14 cellular contexts compared by ENCODE assay signal in genomic region chr9:113505963-113506624, GRCh38. TPM values are rescaled to one million over a fixed set of nuclear protein-coding genes. Genes with fewer than 3 reads are reported as not detected.
DNase-seq lines count a peak whose midpoint lies in the region; ATAC-seq and TF ChIP-seq lines count a peak whose summit lies in the region.
"Had no signal": no experiment of that assay in that cellular context is flagged by ENCODE, and none has a peak within 500 bp of the region (broad histone marks: within the 10 kb centered on the region; RNA-seq: fewer than 3 reads in every experiment).

No MANE protein-coding gene starts in this region.

- in situ Hi-C loops in transverse colon (cut with MboI; ENCODE audit: low pct_ligation_motif_present in 1 of 4, low pct_unique_long_range_greater_than_20kb in 1 of 4, low sequenced_read_pairs in 3 of 4): no loop called here

- TF ChIP-seq POLR2A in heart left ventricle (IDR thresholded peaks at IDR 0.05): no peak
- TF ChIP-seq POLR2A in transverse colon (IDR thresholded peaks at IDR 0.05): no peak

- H4K5ac ChIP-seq in mesendoderm (ENCODE audit: low read length): no peak overlapping the region

- no peaks in the 10 kb centered on the region for H3K36me3 Mint-ChIP-seq in immature natural killer cell

- no peak overlapping the region for H3K4me3 Mint-ChIP-seq in immature natural killer cell
- H3K4me3 Mint-ChIP-seq: stimulated activated naive CD8-positive, alpha-beta T cell treated with anti-CD3 and anti-CD28 coated beads, Interleukin-15, Interleukin-2, amounts not matched to agents 100 ng/mL and 50 ng/mL, for 24 hours; T-helper 17 cell had no signal

- intact Hi-C loops in heart left ventricle (cut with DNase I): loop anchor here in 2 of 10 donors (10.0 kb wide), 2 partner anchors 51 to 79 kb away; no protein-coding TSS in a partner anchor
- intact Hi-C loops in transverse colon (cut with DNase I; ENCODE audit: low total_unique reads): no loop called here

- WGBS in heart left ventricle, 4 donors: 76 to 85% (median 83%) methylated on average over 10 of the region's 10 CpGs
- 80 to 90% methylated on average over 1 to 10 of the region's 10 CpGs for WGBS in transverse colon (ENCODE audit: low coverage in 1 of 2), 2 donors
- no CpG with 5 or more reads among the region's 10 CpGs for WGBS in mesendoderm (ENCODE audit: extremely low coverage, insufficient coverage, low lambda C conversion rate)

- peaks cover 0 to 2% (median 2%) of the 10 kb centered on the region in 3 donors for H3K27me3 Mint-ChIP-seq in immature natural killer cell (ENCODE audit: low read depth in 3 of 3)
- H3K27me3 Mint-ChIP-seq: stimulated activated naive CD8-positive, alpha-beta T cell treated with anti-CD3 and anti-CD28 coated beads, Interleukin-15, Interleukin-2, amounts not matched to agents 100 ng/mL and 50 ng/mL, for 24 hours; T-helper 17 cell had no signal

- H3K27ac ChIP-seq in right atrium auricular region (peak overlapping the region; percentile 41 to 79), heart left ventricle (peak overlapping the region in 5 of 12 donors; percentile 36 to 91 (median 83)), iPS-20b (ENCODE audit: low read length) (no peak overlapping the region), transverse colon (peak overlapping the region in 3 of 4 donors; percentile 14 to 73 (median 49)), mesendoderm (ENCODE audit: low read depth, low read length) (no peak overlapping the region)

- no peak for TF ChIP-seq EP300 in transverse colon (IDR thresholded peaks at IDR 0.05; ENCODE audit: low read depth)

- H3K4ac ChIP-seq in mesendoderm (ENCODE audit: low read depth, low read length): no peak overlapping the region

- H2BK15ac ChIP-seq in mesendoderm (replicated peaks; ENCODE audit: low read depth): no peak overlapping the region

- no peak overlapping the region for H3K18ac ChIP-seq in mesendoderm (ENCODE audit: low read length)

- H3K4me1 ChIP-seq in right atrium auricular region (peaks cover 0 to 90% of the 10 kb centered on the region in 2 donors), heart left ventricle (peaks cover 0 to 88% (median 55%) of the 10 kb centered on the region in 12 donors), iPS-20b (ENCODE audit: insufficient read depth, low read length) (peaks cover 27% of the 10 kb centered on the region), transverse colon (peaks cover 3 to 53% (median 32%) of the 10 kb centered on the region in 4 donors), mesendoderm (ENCODE audit: control insufficient read depth, low read depth, low read length) (peaks cover 5% of the 10 kb centered on the region)

- H2AK5ac ChIP-seq in mesendoderm (ENCODE audit: low read length): no peak overlapping the region

- H3K36me3 ChIP-seq in right atrium auricular region: peaks cover 44% of the 10 kb centered on the region
- peaks cover 0 to 54% (median 22%) of the 10 kb centered on the region in 9 donors for H3K36me3 ChIP-seq in heart left ventricle
- no peaks in the 10 kb centered on the region for H3K36me3 ChIP-seq in iPS-20b (ENCODE audit: insufficient read depth, low read depth, low read length)
- no peaks in the 10 kb centered on the region for H3K36me3 ChIP-seq in transverse colon
- H3K36me3 ChIP-seq in mesendoderm (ENCODE audit: control insufficient read depth, insufficient read depth, low read length): no peaks in the 10 kb centered on the region

- no peak overlapping the region for H2BK120ac ChIP-seq in mesendoderm (ENCODE audit: low read depth, low read length)

- no peaks in the 10 kb centered on the region for H3K79me2 ChIP-seq in mesendoderm (ENCODE audit: control insufficient read depth, insufficient read depth, low read length)

- no peak overlapping the region for H3K23ac ChIP-seq in mesendoderm (ENCODE audit: low read length)

- no peak overlapping the region for H2BK5ac ChIP-seq in mesendoderm (ENCODE audit: low read length)

- no peaks in the 10 kb centered on the region for H3K9me3 ChIP-seq in right atrium auricular region
- H3K9me3 ChIP-seq in heart left ventricle: no peaks in the 10 kb centered on the region
- no peaks in the 10 kb centered on the region for H3K9me3 ChIP-seq in iPS-20b (ENCODE audit: insufficient read depth, low read depth, low read length)
- no peaks in the 10 kb centered on the region for H3K9me3 ChIP-seq in transverse colon

- TF ChIP-seq CTCF in right atrium auricular region (IDR thresholded peaks at IDR 0.05): no peak
- TF ChIP-seq CTCF in heart left ventricle (IDR thresholded peaks at IDR 0.05): no peak
- TF ChIP-seq CTCF in transverse colon (IDR thresholded peaks at IDR 0.05): no peak

- peak overlapping the region in 1 of 6 donors; percentile 40 for H3K27ac Mint-ChIP-seq in immature natural killer cell
- H3K27ac Mint-ChIP-seq: stimulated activated naive CD8-positive, alpha-beta T cell treated with anti-CD3 and anti-CD28 coated beads, Interleukin-15, Interleukin-2, amounts not matched to agents 100 ng/mL and 50 ng/mL, for 24 hours; T-helper 17 cell had no signal

- H3K9ac ChIP-seq in iPS-20b (ENCODE audit: low read depth, low read length): no peak overlapping the region
- no peak overlapping the region for H3K9ac ChIP-seq in mesendoderm (ENCODE audit: low read length)

- DNase-seq in right atrium auricular region (ENCODE audit: low spot score) (no peak), heart left ventricle (no peak), NCI-H69 (lab: John Stamatoyannopoulos, UW) (peak; percentile 17), transverse colon (no peak), mesendoderm (no peak), immature natural killer cell (no peak)
- DNase-seq: activated effector memory CD4-positive, alpha-beta T cell treated with Interleukin-2 at 50 U/mL for 16 hours; NCI-H2029; NCI-H526 treated with DMSO at 0.1 percent for 48 hours; SHP77 treated with DMSO at 0.1 percent for 48 hours; T-helper 17 cell had no signal

- ATAC-seq in heart left ventricle (no peak), GM18870 (IDR thresholded peaks at IDR 0.05; ENCODE audit: unreplicated experiment) (no peak)
- ATAC-seq: T-helper 17 cell had no signal

- H3K4me1 Mint-ChIP-seq in immature natural killer cell: peaks cover 22 to 42% of the 10 kb centered on the region in 2 donors

- H3K56ac ChIP-seq in mesendoderm (ENCODE audit: low read length): no peak overlapping the region

- H3K4me2 ChIP-seq in mesendoderm (ENCODE audit: low read length): no peak overlapping the region

- H3K9me3 Mint-ChIP-seq in immature natural killer cell: no peaks in the 10 kb centered on the region
- H3K9me3 Mint-ChIP-seq: stimulated activated naive CD8-positive, alpha-beta T cell treated with anti-CD3 and anti-CD28 coated beads, Interleukin-15, Interleukin-2, amounts not matched to agents 100 ng/mL and 50 ng/mL, for 24 hours had no signal

- H3K4me3 ChIP-seq in right atrium auricular region (no peak overlapping the region), heart left ventricle (no peak overlapping the region), iPS-20b (ENCODE audit: low read length) (peak overlapping the region; percentile 11; the same call in 1 of the 2 replicates), transverse colon (no peak overlapping the region), mesendoderm (ENCODE audit: low read length) (no peak overlapping the region)

- H4K8ac ChIP-seq in mesendoderm (ENCODE audit: low read depth, low read length): no peak overlapping the region

- H3K27me3 ChIP-seq in right atrium auricular region: no peaks in the 10 kb centered on the region
- no peaks in the 10 kb centered on the region for H3K27me3 ChIP-seq in heart left ventricle
- no peaks in the 10 kb centered on the region for H3K27me3 ChIP-seq in iPS-20b (ENCODE audit: insufficient read depth, low read length)
- H3K27me3 ChIP-seq in transverse colon: no peaks in the 10 kb centered on the region
- no peaks in the 10 kb centered on the region for H3K27me3 ChIP-seq in mesendoderm (ENCODE audit: insufficient read depth, low read length, poor library complexity)

- H3K79me1 ChIP-seq in mesendoderm (ENCODE audit: low read length): no peaks in the 10 kb centered on the region

RNA-seq across cellular contexts. Expression of gene RGS3, which starts 42.6 kb away (rescaled TPM):
- total RNA-seq in right atrium auricular region: 100 to 1,000 TPM; 112 to 184 TPM
- 100 to 1,000 TPM; 107 to 214 (median 139) TPM for total RNA-seq in heart left ventricle
- 100 to 1,000 TPM in 1 of 2 donors, 10 to 100 TPM in 1; 93.4 to 120 TPM for polyA plus RNA-seq in heart left ventricle
- 100 to 1,000 TPM in 1 of 4 donors, 10 to 100 TPM in 3; 62.7 to 150 (median 80.9) TPM for total RNA-seq in transverse colon
- 13.4 TPM for polyA plus RNA-seq in mesendoderm (2013, experiment 1 of 2)
- 13.5 TPM for polyA plus RNA-seq in mesendoderm (2013, experiment 2 of 2)
- polyA plus RNA-seq in immature natural killer cell: 100 to 1,000 TPM in 1 of 3 donors, 10 to 100 TPM in 2; 76.9 to 230 (median 90.7) TPM

Comparison
In these comparisons a context has a peak if more than half of its experiments do, and no peak if none do; other contexts are left out.
1. H3K27ac ChIP-seq: peak in right atrium auricular region (2 of 2) and transverse colon (3 of 4); none in iPS-20b (single experiment) and mesendoderm (single experiment).